In the genomic region with DNA sequence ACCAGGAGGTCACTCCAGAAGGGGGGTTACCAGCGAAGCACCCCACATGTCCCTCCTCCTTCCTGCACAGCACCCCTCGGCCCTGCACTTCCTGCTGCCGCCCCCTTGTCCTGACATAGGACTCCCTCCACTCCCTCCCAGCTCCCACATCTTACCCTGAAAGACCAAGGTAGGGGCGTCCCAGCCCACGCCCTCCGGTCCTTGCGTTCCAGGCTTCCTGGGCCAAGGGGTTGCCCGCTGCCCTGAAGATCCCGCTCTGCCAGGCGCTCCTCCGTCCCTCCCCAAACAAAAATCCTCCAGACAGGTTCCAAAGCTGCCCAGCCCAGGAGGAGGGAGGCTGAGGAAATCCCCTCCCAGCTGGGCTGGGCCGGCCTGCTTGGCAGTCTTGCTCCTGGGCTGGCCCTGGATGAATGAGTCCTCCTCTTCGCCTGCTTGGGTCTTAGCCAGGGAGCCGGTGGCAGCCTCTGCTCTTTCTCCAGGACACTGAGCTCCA, we compare ENCODE assay signal across 9 cellular contexts. TPM values are rescaled to one million over a fixed set of nuclear protein-coding genes. Genes with fewer than 3 reads are reported as not detected.
DNase-seq lines count a peak whose midpoint lies in the region; ATAC-seq and TF ChIP-seq lines count a peak whose summit lies in the region.
"Had no signal": no experiment of that assay in that cellular context is flagged by ENCODE, and none has a peak within 500 bp of the region (broad histone marks: within the 10 kb centered on the region; RNA-seq: fewer than 3 reads in every experiment).

A gene with protein sequence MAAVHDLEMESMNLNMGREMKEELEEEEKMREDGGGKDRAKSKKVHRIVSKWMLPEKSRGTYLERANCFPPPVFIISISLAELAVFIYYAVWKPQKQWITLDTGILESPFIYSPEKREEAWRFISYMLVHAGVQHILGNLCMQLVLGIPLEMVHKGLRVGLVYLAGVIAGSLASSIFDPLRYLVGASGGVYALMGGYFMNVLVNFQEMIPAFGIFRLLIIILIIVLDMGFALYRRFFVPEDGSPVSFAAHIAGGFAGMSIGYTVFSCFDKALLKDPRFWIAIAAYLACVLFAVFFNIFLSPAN (minus strand): TSS at position 304 of the 493 bp plus-strand sequence. CDS start 22,618 bp downstream, outside the sequence.

- intact Hi-C loops in adrenal gland (cut with DNase I): no loop called here
- intact Hi-C loops in left cardiac atrium (cut with DNase I): no loop called here

- H3K27me3 ChIP-seq in adrenal gland: no peaks in the 10 kb centered on the region
- no peaks in the 10 kb centered on the region for H3K27me3 ChIP-seq in WERI-Rb-1 (ENCODE audit: insufficient read depth, low read depth, severe bottlenecking)

- TF ChIP-seq POLR2A in adrenal gland (IDR thresholded peaks at IDR 0.05) (no peak), GM18505 (IDR thresholded peaks at IDR 0.05; ENCODE audit: borderline replicate concordance, extremely low read depth, insufficient read depth, insufficient read length) (no peak)

- WGBS in adrenal gland, 4 donors: 28 to 49% (median 43%) methylated on average over 12 to 14 of the region's 14 CpGs

- H3K36me3 ChIP-seq in adrenal gland (replicated peaks in 1 of 2) (no peaks in the 10 kb centered on the region), WERI-Rb-1 (no peaks in the 10 kb centered on the region)

- H3K9me3 ChIP-seq in adrenal gland (replicated peaks in 1 of 3): no peaks in the 10 kb centered on the region
- no peaks in the 10 kb centered on the region for H3K9me3 ChIP-seq in WERI-Rb-1 (ENCODE audit: severe bottlenecking)

- no peaks in the 10 kb centered on the region for H3K4me1 ChIP-seq in adrenal gland (replicated peaks in 1 of 2)

- ATAC-seq in left cardiac atrium (peak; percentile 96 to 99), GM18498 (IDR thresholded peaks at IDR 0.05; ENCODE audit: unreplicated experiment) (no peak), GM18505 (IDR thresholded peaks at IDR 0.05; ENCODE audit: unreplicated experiment) (no peak)

- no peak for TF ChIP-seq CTCF in adrenal gland (IDR thresholded peaks at IDR 0.05)
- no peak for TF ChIP-seq CTCF in WERI-Rb-1 (IDR thresholded peaks at IDR 0.05; ENCODE audit: low read depth, low read length)

- DNase-seq in EH (ENCODE audit: low read depth) (peak; percentile 19), adrenal gland (peak; percentile 65 to 84 (median 77)), left cardiac atrium (peak; percentile 76), putamen (ENCODE audit: low spot score) (peak; percentile 78), NCI-H446 treated with DMSO at 0.1 percent for 48 hours (lab: John Stamatoyannopoulos, UW) (no peak), WERI-Rb-1 (no peak)
- DNase-seq: foreskin melanocyte had no signal

- H3K27ac ChIP-seq in adrenal gland (no peak within 1 kb of the TSS), WERI-Rb-1 (no peak within 1 kb of the TSS)

- H3K4me3 ChIP-seq in adrenal gland: peak within 1 kb of the TSS in 2 of 4 donors; percentile 10 to 52
- H3K4me3 ChIP-seq in WERI-Rb-1 (ENCODE audit: low read depth, low read length): no peak within 1 kb of the TSS

RNA-seq across cellular contexts. Expression of the gene that starts here (rescaled TPM):
- total RNA-seq in adrenal gland (under 1 TPM in 3 of 8 donors, not detected in 5; 0.11 to 0.69 (median 0.61) TPM), left cardiac atrium (under 1 TPM in 1 of 2 donors, not detected in 1; 0.15 TPM)
- under 1 TPM; 0.07 to 0.35 (median 0.24) TPM for polyA plus RNA-seq in adrenal gland

Comparison
In these comparisons a context has a peak if more than half of its experiments do, and no peak if none do; other contexts are left out.
1. Peak in DNase-seq in adrenal gland; RNA of the gene not detected or under 1 TPM.
2. Peak in DNase-seq and ATAC-seq in left cardiac atrium; RNA of the gene not detected or under 1 TPM.
3. DNase-seq: peak in EH (single experiment) and putamen (single experiment); none in NCI-H446 treated with DMSO at 0.1 percent for 48 hours (single experiment) and WERI-Rb-1 (single experiment).